Comparison of ENCODE assay signal across 1 cellular context in genomic region chr19:51422053-51422448, GRCh38.
TF ChIP-seq lines count a peak whose summit lies in the region.

No MANE protein-coding gene starts in this region.

TF ChIP-seq in WTC11, 78 proteins besides CTCF, POLR2A, EP300 and RAD21 (continued from another document and continues in another):
- no peak for TF ChIP-seq ZNF512 (CRISPR knock-in tag; IDR thresholded peaks at IDR 0.05; ENCODE audit: borderline replicate concordance)
- TF ChIP-seq JUN (CRISPR knock-in tag; IDR thresholded peaks at IDR 0.05) = peak; percentile 96
- TF ChIP-seq MAX (CRISPR knock-in tag; IDR thresholded peaks at IDR 0.05) = peak; percentile 76; the same call in 1 of the 2 replicates
- peak; percentile 68; the same call in 1 of the 2 replicates for TF ChIP-seq CREB1 (CRISPR knock-in tag; IDR thresholded peaks at IDR 0.05)
- TF ChIP-seq EMX1 (CRISPR knock-in tag; IDR thresholded peaks at IDR 0.05) = no peak
- peak; percentile 93 for TF ChIP-seq SMAD4 (CRISPR knock-in tag; IDR thresholded peaks at IDR 0.05)
- peak; percentile 80 for TF ChIP-seq HMGXB4 (CRISPR knock-in tag; IDR thresholded peaks at IDR 0.05)
- TF ChIP-seq MYBL2 (CRISPR knock-in tag; IDR thresholded peaks at IDR 0.05) = peak; percentile 94
- no peak for TF ChIP-seq PRDM15 (CRISPR knock-in tag; IDR thresholded peaks at IDR 0.05)
- TF ChIP-seq TEAD1 (CRISPR knock-in tag; IDR thresholded peaks at IDR 0.05) = peak; percentile 94
- no peak for TF ChIP-seq NFATC4 (CRISPR knock-in tag; IDR thresholded peaks at IDR 0.05)
- peak; percentile 89; the same call in 1 of the 2 replicates for TF ChIP-seq TEAD4 (CRISPR knock-in tag; IDR thresholded peaks at IDR 0.05)
- peak; percentile 87 for TF ChIP-seq E2F1 (CRISPR knock-in tag; IDR thresholded peaks at IDR 0.05)
- TF ChIP-seq ZMAT4 (CRISPR knock-in tag; IDR thresholded peaks at IDR 0.05) = no peak
- no peak for TF ChIP-seq HMGA2 (CRISPR knock-in tag; IDR thresholded peaks at IDR 0.05)
- TF ChIP-seq PREB (CRISPR knock-in tag; IDR thresholded peaks at IDR 0.05; ENCODE audit: borderline replicate concordance) = peak; percentile 76; the same call in 1 of the 2 replicates
- peak; percentile 43; the same call in 1 of the 2 replicates for TF ChIP-seq IRF2 (CRISPR knock-in tag; IDR thresholded peaks at IDR 0.05; ENCODE audit: borderline replicate concordance, low read depth)
- TF ChIP-seq FOXK1 (CRISPR knock-in tag; IDR thresholded peaks at IDR 0.05) = peak; percentile 87; the same call in 1 of the 2 replicates
- no peak for TF ChIP-seq CBFB (CRISPR knock-in tag; IDR thresholded peaks at IDR 0.05; ENCODE audit: low read depth)
- no peak for TF ChIP-seq SOX15 (CRISPR knock-in tag; IDR thresholded peaks at IDR 0.05)
- no peak for TF ChIP-seq ZSCAN18 (CRISPR knock-in tag; IDR thresholded peaks at IDR 0.05)
- no peak for TF ChIP-seq ATF3 (CRISPR knock-in tag; conservative IDR thresholded peaks at IDR 0.05)
- peak; percentile 56; the same call in 1 of the 2 replicates for TF ChIP-seq NR2C2 (CRISPR knock-in tag; IDR thresholded peaks at IDR 0.05)
- TF ChIP-seq ATF6 (CRISPR knock-in tag; IDR thresholded peaks at IDR 0.05) = 0 out of 2 replicates have a peak, but pooled peaks have one; percentile 20
- peak; percentile 96 for TF ChIP-seq ESRRA (CRISPR knock-in tag; IDR thresholded peaks at IDR 0.05; ENCODE audit: borderline replicate concordance)
- no peak for TF ChIP-seq CDX4 (CRISPR knock-in tag; IDR thresholded peaks at IDR 0.05; ENCODE audit: borderline replicate concordance)
- no peak for TF ChIP-seq GTF2I (CRISPR knock-in tag; conservative IDR thresholded peaks at IDR 0.05)
- TF ChIP-seq PRRX2 (CRISPR knock-in tag; IDR thresholded peaks at IDR 0.05) = no peak
- peak; percentile 98 for TF ChIP-seq SMAD3 (CRISPR knock-in tag; IDR thresholded peaks at IDR 0.05; ENCODE audit: borderline replicate concordance)
- TF ChIP-seq NR3C1 (CRISPR knock-in tag; conservative IDR thresholded peaks at IDR 0.05; ENCODE audit: low read depth) = no peak
- TF ChIP-seq AR (CRISPR knock-in tag; IDR thresholded peaks at IDR 0.05) = no peak
- peak; percentile 35; the same call in 1 of the 2 replicates for TF ChIP-seq NFYB (CRISPR knock-in tag; conservative IDR thresholded peaks at IDR 0.05; ENCODE audit: low read depth)
- 0 out of 2 replicates have a peak, but pooled peaks have one; percentile 60 for TF ChIP-seq NR1H2 (CRISPR knock-in tag; IDR thresholded peaks at IDR 0.05)
- peak; percentile 85 for TF ChIP-seq NFE2L1 (CRISPR knock-in tag; IDR thresholded peaks at IDR 0.05)
- TF ChIP-seq ZNF263 (CRISPR knock-in tag; IDR thresholded peaks at IDR 0.05; ENCODE audit: low read depth) = 0 out of 2 replicates have a peak, but pooled peaks have one; percentile 32
- TF ChIP-seq ZNF671 (CRISPR knock-in tag; IDR thresholded peaks at IDR 0.05) = no peak; the same call in 1 of the 2 replicates
- no peak for TF ChIP-seq ZNF423 (CRISPR knock-in tag; IDR thresholded peaks at IDR 0.05)
- 0 out of 2 replicates have a peak, but pooled peaks have one; percentile 47 for TF ChIP-seq ZNF317 (CRISPR knock-in tag; IDR thresholded peaks at IDR 0.05; ENCODE audit: borderline replicate concordance, low read depth)
- peak; percentile 71 for TF ChIP-seq SP1 (CRISPR knock-in tag; conservative IDR thresholded peaks at IDR 0.05)
- TF ChIP-seq ZNF219 (CRISPR knock-in tag; IDR thresholded peaks at IDR 0.05; ENCODE audit: borderline replicate concordance) = peak; percentile 92; the same call in 1 of the 2 replicates
